ENCODE assay signal across 10 cellular contexts in the genomic region with DNA sequence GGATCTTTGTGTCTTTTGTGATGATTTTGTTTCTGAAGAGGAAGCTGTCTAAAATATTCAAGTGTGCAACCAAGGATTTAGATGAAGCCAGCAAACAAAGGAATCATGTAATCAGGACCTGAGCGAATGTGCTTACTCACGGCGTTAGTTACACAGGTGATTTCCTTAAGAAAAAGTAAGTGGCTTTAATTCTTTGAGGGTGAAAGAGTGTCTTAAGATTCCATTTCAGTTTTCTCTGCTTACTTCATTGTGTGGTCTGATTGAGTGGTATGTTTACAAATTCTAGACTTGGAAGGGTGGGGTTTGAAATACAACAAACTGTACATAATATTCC.
A peak's percentile ranks its signal among the peaks of the same experiment; 100 is the strongest.
DNase-seq lines count a peak whose midpoint lies in the region; ATAC-seq and TF ChIP-seq lines count a peak whose summit lies in the region.
"Had no signal": no experiment of that assay in that cellular context is flagged by ENCODE, and none has a peak within 500 bp of the region (broad histone marks: within the 10 kb centered on the region; RNA-seq: fewer than 3 reads in every experiment).

No MANE protein-coding gene starts in this region.

- WGBS in psoas muscle, 3 donors, result 82 to 92% (median 83%) methylated on average over 3 of the region's 3 CpGs

- no peak overlapping the region for H3K27ac ChIP-seq in CD8-positive, alpha-beta memory T cell (ENCODE audit: low read depth, low read length)
- H3K27ac ChIP-seq in psoas muscle (peak overlapping the region; percentile 90), left ventricle myocardium inferior (replicated peaks) (no peak overlapping the region)

- TF ChIP-seq CTCF in epithelial cell of proximal tubule (conservative IDR thresholded peaks at IDR 0.05; ENCODE audit: low read depth, low read length), result no peak
- no peak for TF ChIP-seq CTCF in psoas muscle (IDR thresholded peaks at IDR 0.05)
- no peak for TF ChIP-seq CTCF in left ventricle myocardium inferior (IDR thresholded peaks at IDR 0.05; ENCODE audit: borderline replicate concordance)

- DNase-seq in CD8-positive, alpha-beta memory T cell, result no peak
- DNase-seq in RPMI8226 (peak; percentile 44), epithelial cell of proximal tubule (ENCODE audit: low read depth) (no peak), psoas muscle (no peak), NCI-H1048 (lab: John Stamatoyannopoulos, UW) (no peak), left ventricle myocardium inferior (no peak), NCI-H2196 (lab: John Stamatoyannopoulos, UW; ENCODE audit: unreplicated experiment) (no peak)
- DNase-seq: NCI-H524 had no signal

- H3K27me3 Mint-ChIP-seq in CD8-positive, alpha-beta memory T cell, result peaks cover 5 to 9% of the 10 kb centered on the region in 2 donors

- CTCF ChIA-PET in CD8-positive, alpha-beta memory T cell (lab: Charles Lee), result no interaction called here

- H3K4me1 Mint-ChIP-seq in CD8-positive, alpha-beta memory T cell, result peaks cover 12 to 24% (median 23%) of the 10 kb centered on the region in 3 donors

- intact Hi-C loops in psoas muscle (cut with DNase I) (no loop called here), left ventricle myocardium inferior (cut with micrococcal nuclease) (no loop called here)

- H3K27me3 ChIP-seq in CD8-positive, alpha-beta memory T cell (ENCODE audit: insufficient read depth, low read length, poor library complexity, severe bottlenecking), result no peaks in the 10 kb centered on the region
- no peaks in the 10 kb centered on the region for H3K27me3 ChIP-seq in psoas muscle (ENCODE audit: insufficient read depth in 3 of 3, low read length in 2 of 3)
- H3K27me3 ChIP-seq in left ventricle myocardium inferior (ENCODE audit: low read depth), result no peaks in the 10 kb centered on the region

- H3K9me3 ChIP-seq in CD8-positive, alpha-beta memory T cell (ENCODE audit: low read length), result no peaks in the 10 kb centered on the region
- H3K9me3 ChIP-seq in psoas muscle (no peaks in the 10 kb centered on the region), left ventricle myocardium inferior (replicated peaks) (no peaks in the 10 kb centered on the region)

- H3K36me3 Mint-ChIP-seq in CD8-positive, alpha-beta memory T cell, result no peaks in the 10 kb centered on the region
- H3K36me3 Mint-ChIP-seq: activated naive CD4-positive, alpha-beta T cell treated with anti-CD3 and anti-CD28 coated beads, Interleukin-2, amount 50 U/mL, for 24 hours had no signal

- POLR2A ChIA-PET in CD8-positive, alpha-beta memory T cell (lab: Charles Lee), result no interaction called here

- no peaks in the 10 kb centered on the region for H3K36me3 ChIP-seq in CD8-positive, alpha-beta memory T cell (ENCODE audit: insufficient read depth, low read length)
- H3K36me3 ChIP-seq in psoas muscle (ENCODE audit: insufficient read depth in 1 of 2, low read depth in 1 of 2), result no peaks in the 10 kb centered on the region
- no peaks in the 10 kb centered on the region for H3K36me3 ChIP-seq in left ventricle myocardium inferior

- no peak overlapping the region for H3K4me3 ChIP-seq in CD8-positive, alpha-beta memory T cell (ENCODE audit: low read length)
- H3K4me3 ChIP-seq in epithelial cell of proximal tubule (ENCODE audit: low read depth, low read length) (peak overlapping the region; percentile 61), psoas muscle (peak overlapping the region; percentile 61), left ventricle myocardium inferior (no peak overlapping the region)

- peak overlapping the region in 5 of 7 donors; percentile 2 to 69 (median 38) for H3K4me3 Mint-ChIP-seq in CD8-positive, alpha-beta memory T cell
- H3K4me3 Mint-ChIP-seq: activated naive CD4-positive, alpha-beta T cell treated with anti-CD3 and anti-CD28 coated beads, Interleukin-2, amount 50 U/mL, for 24 hours had no signal

- no peaks in the 10 kb centered on the region for H3K9me3 Mint-ChIP-seq in CD8-positive, alpha-beta memory T cell
- H3K9me3 Mint-ChIP-seq: activated naive CD4-positive, alpha-beta T cell treated with anti-CD3 and anti-CD28 coated beads, Interleukin-2, amount 50 U/mL, for 24 hours had no signal

- peak overlapping the region in 5 of 8 donors; percentile 6 to 58 (median 43) for H3K27ac Mint-ChIP-seq in CD8-positive, alpha-beta memory T cell
- H3K27ac Mint-ChIP-seq: activated naive CD4-positive, alpha-beta T cell treated with anti-CD3 and anti-CD28 coated beads, Interleukin-2, amount 50 U/mL, for 24 hours had no signal

- H3K4me1 ChIP-seq in CD8-positive, alpha-beta memory T cell (ENCODE audit: insufficient read depth, low read length), result no peaks in the 10 kb centered on the region
- H3K4me1 ChIP-seq in psoas muscle (peaks cover 58% of the 10 kb centered on the region), left ventricle myocardium inferior (peaks cover 80% of the 10 kb centered on the region)

- ATAC-seq in psoas muscle (no peak), HG02973 (IDR thresholded peaks at IDR 0.05; ENCODE audit: unreplicated experiment) (no peak)

Comparison
In these comparisons a context has a peak if more than half of its experiments do, and no peak if none do; other contexts are left out.
1. H3K4me3 ChIP-seq: peak in epithelial cell of proximal tubule (single experiment) and psoas muscle (single experiment); none in CD8-positive, alpha-beta memory T cell (single experiment) and left ventricle myocardium inferior (single experiment).